ENCODE assay signal across 10 cellular contexts in the genomic region with DNA sequence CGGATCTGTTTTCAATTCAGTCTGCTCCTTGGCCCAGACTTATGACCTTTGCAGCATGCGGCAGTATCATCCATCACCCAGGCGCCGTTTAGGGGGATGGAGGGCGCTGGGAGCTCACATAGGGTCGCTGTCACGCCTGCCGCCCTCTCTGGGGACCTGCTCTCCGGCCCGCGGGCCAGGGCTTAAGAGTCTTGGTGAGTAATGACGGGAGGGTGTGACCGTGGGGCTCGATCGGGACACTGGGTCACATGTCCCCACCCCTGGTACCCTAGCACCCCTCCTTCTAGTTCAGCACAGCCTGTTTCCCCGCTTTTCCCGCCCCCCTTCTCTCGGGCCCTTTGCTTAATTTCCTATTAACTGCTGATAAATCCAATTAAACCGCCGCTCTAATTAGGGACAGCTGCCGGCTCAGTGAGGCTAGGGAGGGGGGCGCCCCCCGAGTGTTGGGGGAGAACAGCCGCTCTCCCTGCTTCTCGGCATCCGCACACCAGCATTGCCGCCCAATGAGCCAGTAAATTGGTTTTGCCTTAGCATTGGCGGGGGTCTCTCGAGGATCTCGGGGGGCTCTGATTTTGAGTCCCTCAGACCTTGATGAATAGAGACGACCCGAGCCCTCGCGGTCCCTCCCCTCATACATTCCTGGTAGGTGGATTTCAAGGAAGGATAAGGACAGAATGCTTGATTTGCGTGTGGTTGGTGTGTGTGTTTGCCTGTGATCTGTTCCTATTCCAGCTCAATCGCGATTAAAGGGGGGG. TPM values are rescaled to one million over a fixed set of nuclear protein-coding genes. Genes with fewer than 3 reads are reported as not detected.
DNase-seq lines count a peak whose midpoint lies in the region; ATAC-seq, FAIRE-seq and TF ChIP-seq lines count a peak whose summit lies in the region.
"Had no signal": no experiment of that assay in that cellular context is flagged by ENCODE, and none has a peak within 500 bp of the region (broad histone marks: within the 10 kb centered on the region; RNA-seq: fewer than 3 reads in every experiment).

No MANE protein-coding gene starts in this region.

- ATAC-seq in K562 (no peak), psoas muscle (peak; percentile 4 to 16 (median 10)), HG02885 (IDR thresholded peaks at IDR 0.05; ENCODE audit: poor library complexity, unreplicated experiment) (no peak)

- H3K27me3 ChIP-seq in MM.1S (replicated peaks; ENCODE audit: insufficient read depth, low read length) (peaks cover 42% of the 10 kb centered on the region), K562 (ENCODE audit: control insufficient read depth in 2 of 2, insufficient read depth in 2 of 2, low read length in 2 of 2) (peaks cover 2 to 23% of the 10 kb centered on the region in 2 experiments; a peak in 3 of 5 replicates), psoas muscle (ENCODE audit: insufficient read depth in 3 of 3, low read length in 2 of 3) (peaks cover 0 to 13% (median 0%) of the 10 kb centered on the region in 3 donors)

- POLR2A ChIA-PET in K562 (lab: Yijun Ruan, JAX): interaction anchor here (0.6 to 4.7 kb wide), 5 partner anchors 8 to 23 kb away, joined by 3 to 33 read pairs (median 3); a partner anchor contains a TSS

- H3K4me1 ChIP-seq in MM.1S (ENCODE audit: low read length) (peaks cover 28% of the 10 kb centered on the region), K562 (replicated peaks in 1 of 2; ENCODE audit: control insufficient read depth in 2 of 2, insufficient read depth in 2 of 2, low read length in 2 of 2) (peaks cover 43 to 74% of the 10 kb centered on the region in 2 experiments), psoas muscle (peaks cover 57% of the 10 kb centered on the region)

- no peak overlapping the region for H3K27ac ChIP-seq in MM.1S (ENCODE audit: low read length)
- no peak overlapping the region for H3K27ac ChIP-seq in K562 (ENCODE audit: extremely low read depth, low read depth, low read length)
- H3K27ac ChIP-seq in psoas muscle: peak overlapping the region; percentile 61

- no TSS peak for BruUV-seq in K562 (replicated peaks; lab: Mats Ljungman, UMichigan)

- peak overlapping the region; percentile 68; the same call in 1 of the 2 replicates for H3K4me3 ChIP-seq in MM.1S (ENCODE audit: low read length)
- no peak overlapping the region for H3K4me3 ChIP-seq in K562
- peak overlapping the region; percentile 12 for H3K4me3 ChIP-seq in psoas muscle

- intact Hi-C loops in K562 (cut with micrococcal nuclease): loop anchor here (5.0 to 10.0 kb wide), 3 partner anchors 44 to 164 kb away; a partner anchor contains a TSS
- intact Hi-C loops in psoas muscle (cut with DNase I): no loop called here

- in situ Hi-C loops in K562 (cut with MboI): loop anchor here (5.0 kb wide), 1 partner anchor 34 kb away; no protein-coding TSS in a partner anchor

- no peak for TF ChIP-seq RAD21 in K562 (CRISPR knock-in tag; conservative IDR thresholded peaks at IDR 0.05 in 1 of 2, IDR thresholded peaks at IDR 0.05 in 1 of 2)

- CTCF ChIA-PET in K562 (lab: Yijun Ruan, JAX; ENCODE audit: low intra/inter-chr PET ratio): interaction anchor here (0.7 to 4.4 kb wide), 2 partner anchors 29 to 358 kb away, joined by 3 to 80 read pairs; no protein-coding TSS in a partner anchor

- H3F3A ChIP-seq in MM.1S (ENCODE audit: insufficient read depth, low read length): peaks cover 39% of the 10 kb centered on the region; the same call in 1 of the 2 replicates

- DNase-seq in NCI-H146 (lab: John Stamatoyannopoulos, UW) (peak; percentile 28), NCI-H146 treated with DMSO at 0.1 percent for 48 hours (lab: John Stamatoyannopoulos, UW; ENCODE audit: unreplicated experiment) (no peak), MM.1S (no peak), K562 (ENCODE audit: extremely low read depth in 1 of 4, low spot score in 3 of 4) (no peak), psoas muscle (peak; percentile 29 to 67), NCI-H128 (lab: John Stamatoyannopoulos, UW; ENCODE audit: unreplicated experiment) (no peak), midbrain (lab: John Stamatoyannopoulos, UW) (no peak)
- DNase-seq: activated CD4-positive, CD25-positive, alpha-beta regulatory T cell treated with anti-CD3 and anti-CD28 coated beads, Interleukin-2, amount 50 U/mL, for 72 hours; cortex of kidney had no signal

- TF ChIP-seq POLR2A in K562 (conservative IDR thresholded peaks at IDR 0.05): no peak

- H3K9me1 ChIP-seq in K562 (ENCODE audit: control insufficient read depth, insufficient read depth, low read length): no peaks in the 10 kb centered on the region

- no peaks in the 10 kb centered on the region for H3K36me3 ChIP-seq in MM.1S (replicated peaks; ENCODE audit: insufficient read depth, low read length)
- no peaks in the 10 kb centered on the region for H3K36me3 ChIP-seq in K562 (ENCODE audit: control insufficient read depth, insufficient read depth, low read length)
- H3K36me3 ChIP-seq in psoas muscle (ENCODE audit: insufficient read depth in 1 of 2, low read depth in 1 of 2): peaks cover 0 to 34% of the 10 kb centered on the region in 2 donors

- H4K20me1 ChIP-seq in MM.1S (ENCODE audit: insufficient read depth, low read length): peaks cover 3% of the 10 kb centered on the region; the same call in 1 of the 2 replicates
- peaks cover 8% of the 10 kb centered on the region for H4K20me1 ChIP-seq in K562 (replicated peaks; ENCODE audit: control insufficient read depth, insufficient read depth, low read length)

- H2AFZ ChIP-seq in MM.1S (ENCODE audit: low read length) (no peak overlapping the region), K562 (ENCODE audit: low read depth, low read length) (no peak overlapping the region)

- H3K79me2 ChIP-seq in MM.1S (ENCODE audit: low read length) (no peaks in the 10 kb centered on the region), K562 (ENCODE audit: control insufficient read depth, insufficient read depth, low read length) (no peaks in the 10 kb centered on the region)

- TF ChIP-seq CTCF in MM.1S (IDR thresholded peaks at IDR 0.05; ENCODE audit: low read length): no peak
- TF ChIP-seq CTCF in K562 (IDR thresholded peaks at IDR 0.05 in 2 of 3, conservative IDR thresholded peaks at IDR 0.05 in 1 of 3; ENCODE audit: insufficient read depth in 2 of 3, low read depth in 1 of 3, low read length in 3 of 3): no peak
- TF ChIP-seq CTCF in psoas muscle (IDR thresholded peaks at IDR 0.05): no peak

- TF ChIP-seq EP300 in K562 (IDR thresholded peaks at IDR 0.05; ENCODE audit: low read length): no peak

- 12% methylated on average over 36 of the region's 37 CpGs for WGBS in K562 (ENCODE audit: insufficient coverage, low coverage, missing lambda C conversion rate)
- WGBS in psoas muscle, 3 donors: 8 to 14% (median 9%) methylated on average over 37 of the region's 37 CpGs

- H3K9me3 ChIP-seq in MM.1S (replicated peaks; ENCODE audit: insufficient read depth, low read length) (no peaks in the 10 kb centered on the region), K562 (replicated peaks; ENCODE audit: control insufficient read depth, insufficient read depth, low read depth, low read length) (no peaks in the 10 kb centered on the region), psoas muscle (no peaks in the 10 kb centered on the region)

- no peak for FAIRE-seq in K562 (lab: Jason Lieb, UNC)

- H3K4me2 ChIP-seq in MM.1S (ENCODE audit: low read depth, low read length) (peak overlapping the region; percentile 97; the same call in 1 of the 2 replicates), K562 (ENCODE audit: insufficient read depth, low read length) (no peak overlapping the region)

- H3K9me2 ChIP-seq in MM.1S (replicated peaks; ENCODE audit: insufficient read depth, low read length): no peaks in the 10 kb centered on the region

- H3K9ac ChIP-seq in MM.1S (ENCODE audit: low read length) (no peak overlapping the region), K562 (ENCODE audit: insufficient read depth in 1 of 2, low read depth in 2 of 2, low read length in 2 of 2) (no peak overlapping the region)

RNA-seq across cellular contexts. Expression of a gene that starts 9.3 kb away (rescaled TPM):
- total RNA-seq in K562 (2011; cell fraction: chromatin; rRNA removed; ENCODE audit: low replicate concordance): 7.4 and 7.7 TPM in 2 replicates
- total RNA-seq in K562 (2011; cell fraction: nucleolus; rRNA removed): 3.8 and 5.3 TPM in 2 replicates
- total RNA-seq in K562 (2011; cell fraction: nucleoplasm; rRNA removed): 4.4 and 6.1 TPM in 2 replicates
- total RNA-seq in K562 (2014; rRNA removed) (2.3 and 2.7 TPM in 2 replicates), K562 (2014; rRNA removed; fragmentation: Illumina TruSeq; extraction: Trizol) (2.4 and 2.7 TPM in 2 replicates), K562 (2015; rRNA removed; fragmentation: Illumina TruSeq; extraction: Trizol) (3.3 and 3.5 TPM in 2 replicates), K562 (2021) (3.5 and 4.6 TPM in 2 replicates), psoas muscle (1,000 to 10,000 TPM in 2 of 4 donors, 100 to 1,000 TPM in 2; 576 to 1,676 (median 997) TPM)
- polyA plus RNA-seq in K562 (2011; rRNA removed) (4.0 and 5.6 TPM in 2 replicates), K562 (2014; fragmentation: Illumina TruSeq; extraction: Trizol) (6.2 and 7.3 TPM in 2 replicates), K562 (2014; fragmentation: Nextera tagmentation; extraction: Ambion mirVana) (under 1 TPM; 0.45 to 0.46 TPM), K562 (2014; rRNA removed) (4.8 and 6.4 TPM in 2 replicates), psoas muscle (1,000 to 10,000 TPM in 1 of 3 donors, 100 to 1,000 TPM in 1, 10 to 100 TPM in 1; 98.2 to 1,376 (median 738) TPM)
- polyA plus RNA-seq in K562 (2011; cell fraction: cytosol; rRNA removed): 1.9 and 3.3 TPM in 2 replicates
- polyA plus RNA-seq in K562 (2011; cell fraction: nucleus; rRNA removed): 6.3 and 11.3 TPM in 2 replicates
- polyA plus RNA-seq in K562 (2012): 7.5 and 8.5 TPM in 2 replicates
- 3.2 TPM in 2 replicates for polyA minus RNA-seq in K562 (2011; rRNA and poly(A)+ RNA removed)
- 1.0 and 1.5 TPM in 2 replicates for polyA minus RNA-seq in K562 (2011; cell fraction: cytosol; rRNA and poly(A)+ RNA removed)
- polyA minus RNA-seq in K562 (2011; cell fraction: nucleus; rRNA and poly(A)+ RNA removed): 1.3 and 3.9 TPM in 2 replicates

RNA-seq across cellular contexts. Expression of a gene that starts 12.2 kb away (rescaled TPM):
- total RNA-seq in K562 (2011; cell fraction: chromatin; rRNA removed; ENCODE audit: low replicate concordance): 95.6 and 251 TPM in 2 replicates
- total RNA-seq in K562 (2011; cell fraction: nucleolus; rRNA removed): 199 and 247 TPM in 2 replicates
- 115 and 136 TPM in 2 replicates for total RNA-seq in K562 (2011; cell fraction: nucleoplasm; rRNA removed)
- total RNA-seq in K562 (2014; rRNA removed) (194 and 217 TPM in 2 replicates), K562 (2014; rRNA removed; fragmentation: Illumina TruSeq; extraction: Trizol) (76.9 and 92.0 TPM in 2 replicates), K562 (2015; rRNA removed; fragmentation: Illumina TruSeq; extraction: Trizol) (115 and 119 TPM in 2 replicates), K562 (2021) (227 and 243 TPM in 2 replicates), psoas muscle (10 to 100 TPM; 39.2 to 59.2 (median 47.3) TPM)
- polyA plus RNA-seq in K562 (2011; rRNA removed) (84.6 and 226 TPM in 2 replicates), K562 (2014; fragmentation: Illumina TruSeq; extraction: Trizol) (319 and 377 TPM in 2 replicates), K562 (2014; fragmentation: Nextera tagmentation; extraction: Ambion mirVana) (10 to 100 TPM; 46.1 to 81.5 TPM), K562 (2014; rRNA removed) (154 and 158 TPM in 2 replicates), psoas muscle (10 to 100 TPM; 36.6 to 66.8 (median 62.7) TPM)
- polyA plus RNA-seq in K562 (2011; cell fraction: cytosol; rRNA removed): 268 and 390 TPM in 2 replicates
- 341 and 344 TPM in 2 replicates for polyA plus RNA-seq in K562 (2011; cell fraction: nucleus; rRNA removed)
- 190 and 549 TPM in 2 replicates for polyA plus RNA-seq in K562 (2012)
- polyA minus RNA-seq in K562 (2011; rRNA and poly(A)+ RNA removed): 95.0 and 99.1 TPM in 2 replicates
- polyA minus RNA-seq in K562 (2011; cell fraction: cytosol; rRNA and poly(A)+ RNA removed): 155 and 228 TPM in 2 replicates
- 97.1 and 133 TPM in 2 replicates for polyA minus RNA-seq in K562 (2011; cell fraction: nucleus; rRNA and poly(A)+ RNA removed)

RNA-seq across cellular contexts. Expression of a gene that starts 25.1 kb away (rescaled TPM):
- 1.7 and 4.4 TPM in 2 replicates for total RNA-seq in K562 (2011; cell fraction: chromatin; rRNA removed; ENCODE audit: low replicate concordance)
- 4.7 and 5.7 TPM in 2 replicates for total RNA-seq in K562 (2011; cell fraction: nucleolus; rRNA removed)
- total RNA-seq in K562 (2011; cell fraction: nucleoplasm; rRNA removed): 5.1 and 6.6 TPM in 2 replicates
- total RNA-seq in K562 (2014; rRNA removed) (1.0 and 1.4 TPM in 2 replicates), K562 (2014; rRNA removed; fragmentation: Illumina TruSeq; extraction: Trizol) (0.22 TPM in 1 of 2 replicates, not detected in the other), K562 (2015; rRNA removed; fragmentation: Illumina TruSeq; extraction: Trizol) (0.19 TPM in 1 of 2 replicates, not detected in the other), K562 (2021) (2.2 and 2.7 TPM in 2 replicates), psoas muscle (under 1 TPM in 3 of 4 donors, not detected in 1; 0.24 to 0.58 (median 0.42) TPM)
- polyA plus RNA-seq in K562 (2011; rRNA removed) (0.49 and 1.7 TPM in 2 replicates), K562 (2014; fragmentation: Illumina TruSeq; extraction: Trizol) (1.1 and 1.9 TPM in 2 replicates), K562 (2014; fragmentation: Nextera tagmentation; extraction: Ambion mirVana) (not detected), K562 (2014; rRNA removed) (1.1 and 1.3 TPM in 2 replicates), psoas muscle (under 1 TPM in 2 of 3 donors, not detected in 1; 0.01 to 0.20 TPM)
- 0.59 and 0.91 TPM in 2 replicates for polyA plus RNA-seq in K562 (2011; cell fraction: cytosol; rRNA removed)
- polyA plus RNA-seq in K562 (2011; cell fraction: nucleus; rRNA removed): 2.4 and 3.4 TPM in 2 replicates
- polyA plus RNA-seq in K562 (2012): 2.7 and 7.2 TPM in 2 replicates
- 0.30 TPM in 1 of 2 replicates, not detected in the other for polyA minus RNA-seq in K562 (2011; rRNA and poly(A)+ RNA removed)
- 3.2 and 4.1 TPM in 2 replicates for polyA minus RNA-seq in K562 (2011; cell fraction: cytosol; rRNA and poly(A)+ RNA removed)
- polyA minus RNA-seq in K562 (2011; cell fraction: nucleus; rRNA and poly(A)+ RNA removed): 0.67 and 1.00 TPM in 2 replicates

Comparison
In these comparisons a context has a peak if more than half of its experiments do, and no peak if none do; other contexts are left out.
1. DNase-seq: peak in NCI-H146 (single experiment) and psoas muscle (2 of 2); none in NCI-H146 treated with DMSO at 0.1 percent for 48 hours (single experiment), MM.1S (single experiment), K562 (0 of 4), NCI-H128 (single experiment) and midbrain (single experiment).
2. ATAC-seq: peak in psoas muscle (4 of 4); none in K562 (single experiment) and HG02885 (single experiment).
3. RNA of a gene that starts 9.3 kb away (total RNA-seq): 576 to 1,676 TPM in psoas muscle; 2.3 to 7.7 TPM in K562; every median in the first group is over 10 times any median in the second.